25 cellular contexts compared by ENCODE assay signal in the genomic region with DNA sequence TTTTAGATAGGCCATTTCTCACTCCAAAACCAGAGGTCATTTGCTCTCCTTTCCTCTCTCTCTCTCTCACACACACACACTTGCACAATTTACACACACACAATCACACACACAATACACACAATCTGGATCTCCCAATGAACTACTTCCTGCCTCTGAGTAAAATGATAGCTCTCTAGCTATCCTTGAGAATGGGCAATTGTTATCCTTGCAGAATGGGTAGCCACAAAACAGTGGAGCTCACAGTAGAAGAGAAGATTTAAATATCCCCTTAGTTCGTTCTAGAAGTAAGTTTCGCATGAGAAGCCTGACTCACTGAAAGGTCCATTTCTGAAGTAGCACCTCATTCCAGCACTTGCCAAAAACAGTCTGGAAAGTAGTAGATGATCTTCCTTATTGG. TPM values are rescaled to one million over a fixed set of nuclear protein-coding genes. Genes with fewer than 3 reads are reported as not detected.
A peak's percentile ranks its signal among the peaks of the same experiment; 100 is the strongest.
DNase-seq lines count a peak whose midpoint lies in the region; ATAC-seq and TF ChIP-seq lines count a peak whose summit lies in the region.
"Had no signal": no experiment of that assay in that cellular context is flagged by ENCODE, and none has a peak within 500 bp of the region (broad histone marks: within the 10 kb centered on the region; RNA-seq: fewer than 3 reads in every experiment).

No MANE protein-coding gene starts in this region.

- H3K79me2 ChIP-seq in PC-9 (ENCODE audit: low read depth) (no peaks in the 10 kb centered on the region), fibroblast of lung (ENCODE audit: control insufficient read depth, insufficient read depth, low read length) (no peaks in the 10 kb centered on the region)

- no peaks in the 10 kb centered on the region for H3K27me3 ChIP-seq in PC-9 (ENCODE audit: insufficient read depth, low read depth)
- H3K27me3 ChIP-seq in fibroblast of lung (ENCODE audit: control insufficient read depth, insufficient read depth, low read length) = no peaks in the 10 kb centered on the region
- no peaks in the 10 kb centered on the region for H3K27me3 ChIP-seq in psoas muscle (ENCODE audit: insufficient read depth in 3 of 3, low read length in 2 of 3)

- H3K36me3 ChIP-seq in PC-9 (ENCODE audit: low read depth) = no peaks in the 10 kb centered on the region
- H3K36me3 ChIP-seq in fibroblast of lung (ENCODE audit: control insufficient read depth, insufficient read depth, low read length) = no peaks in the 10 kb centered on the region
- peaks cover 0 to 62% of the 10 kb centered on the region in 2 donors for H3K36me3 ChIP-seq in psoas muscle (ENCODE audit: insufficient read depth in 1 of 2, low read depth in 1 of 2)

- H2AFZ ChIP-seq in PC-9 (no peak overlapping the region), fibroblast of lung (ENCODE audit: low read length) (no peak overlapping the region)

- H3F3A ChIP-seq in PC-9 (ENCODE audit: insufficient read depth, low read depth) = peaks cover 39% of the 10 kb centered on the region

- no peaks in the 10 kb centered on the region for H3K9me2 ChIP-seq in PC-9 (ENCODE audit: insufficient read depth)

- H3K27ac ChIP-seq in 22Rv1 (peak overlapping the region; percentile 57), PC-9 (peak overlapping the region; percentile 79), fibroblast of lung (ENCODE audit: insufficient read depth, low read length) (peak overlapping the region; percentile 71), psoas muscle (peak overlapping the region; percentile 92)
- H3K27ac ChIP-seq: RWPE1, WERI-Rb-1 had no signal

- BruUV-seq in PC-9 (replicated peaks; lab: Mats Ljungman, UMichigan) = no TSS peak

- TF ChIP-seq CTCF in 22Rv1 (IDR thresholded peaks at IDR 0.05) (no peak), PC-9 (conservative IDR thresholded peaks at IDR 0.05) (no peak), fibroblast of lung (conservative IDR thresholded peaks at IDR 0.05 in 1 of 2, IDR thresholded peaks at IDR 0.05 in 1 of 2; ENCODE audit: low read depth in 1 of 2, low read length in 2 of 2) (no peak), psoas muscle (IDR thresholded peaks at IDR 0.05) (no peak)

- peaks cover 54% of the 10 kb centered on the region for H3K4me1 ChIP-seq in PC-9 (replicated peaks; ENCODE audit: insufficient read depth)
- peaks cover 16% of the 10 kb centered on the region for H3K4me1 ChIP-seq in fibroblast of lung (ENCODE audit: control insufficient read depth, extremely low read depth, insufficient read depth, low read length)
- peaks cover 86% of the 10 kb centered on the region for H3K4me1 ChIP-seq in psoas muscle

- intact Hi-C loops in PC-9 (cut with micrococcal nuclease; ENCODE audit: unreplicated experiment) (no loop called here), psoas muscle (cut with DNase I) (loop anchor here in 1 of 2 donors (10.0 kb wide), 1 partner anchor 191 kb away; a partner anchor contains a TSS)

- H3K9me3 ChIP-seq in PC-9 (ENCODE audit: insufficient read depth, low read depth) = no peaks in the 10 kb centered on the region
- no peaks in the 10 kb centered on the region for H3K9me3 ChIP-seq in fibroblast of lung (ENCODE audit: control insufficient read depth, insufficient read depth, low read depth, low read length)
- no peaks in the 10 kb centered on the region for H3K9me3 ChIP-seq in psoas muscle

- 75 to 83% (median 75%) methylated on average over 2 of the region's 2 CpGs for WGBS in psoas muscle, 3 donors

- CTCF ChIA-PET in PC-9 (lab: Charles Lee) = no interaction called here

- ATAC-seq in psoas muscle = no peak
- no peak for ATAC-seq in GM18873 (IDR thresholded peaks at IDR 0.05; ENCODE audit: low FRiP score, unreplicated experiment)
- ATAC-seq: left colon; natural killer cell treated with Interleukin-12 subunit alpha and Interleukin-12 subunit beta and Interleukin-15 and Interleukin-18, amount 100 ng/mL, for 72 hours had no signal

- POLR2A ChIA-PET in PC-9 (lab: Charles Lee; ENCODE audit: unreplicated experiment) = no interaction called here

- no peak overlapping the region; the same call in 1 of the 2 replicates for H3K4me2 ChIP-seq in PC-9
- no peak overlapping the region for H3K4me2 ChIP-seq in fibroblast of lung (ENCODE audit: extremely low read depth, insufficient read depth, low read length)

- no peaks in the 10 kb centered on the region for H4K20me1 ChIP-seq in PC-9 (ENCODE audit: insufficient read depth)
- no peaks in the 10 kb centered on the region for H4K20me1 ChIP-seq in fibroblast of lung (ENCODE audit: control insufficient read depth, extremely low read depth, insufficient read depth, low read length)

- no peak for DNase-seq in PC-9
- no peak for DNase-seq in fibroblast of lung (ENCODE audit: low read depth in 2 of 2)
- no peak for DNase-seq in psoas muscle
- no peak for DNase-seq in NCI-H2029 (lab: John Stamatoyannopoulos, UW)
- no peak for DNase-seq in hepatic stellate cell (ENCODE audit: low spot score)
- DNase-seq in kidney tubule cell (ENCODE audit: low spot score) = no peak
- DNase-seq: activated CD4-positive, alpha-beta T cell treated with anti-CD3 and anti-CD28 coated beads, Interleukin-2, amount 10 ng/mL, durations not matched to agents 7 days and 5 days; activated naive CD4-positive, alpha-beta T cell treated with anti-CD3 and anti-CD28 coated beads, Interleukin-2, amount 10 ng/mL, durations not matched to agents 7 days and 5 days; anterior cingulate cortex; C1 segment of cervical spinal cord; caudate nucleus; DMS79 treated with DMSO at 0.1 percent for 48 hours; H7; head of caudate nucleus; KG1; left colon; NCI-H69; posterior cingulate gyrus; WERI-Rb-1 had no signal

- H3K4me3 ChIP-seq in PC-9 (no peak overlapping the region), fibroblast of lung (replicated peaks in 1 of 4; ENCODE audit: control extremely low read depth in 1 of 4, insufficient read depth in 1 of 4, low read depth in 3 of 4, low read length in 4 of 4) (no peak overlapping the region), psoas muscle (no peak overlapping the region)

- H3K9ac ChIP-seq in fibroblast of lung (ENCODE audit: insufficient read depth, low read length) = no peak overlapping the region

RNA-seq across cellular contexts. Expression of a gene that starts 17.6 kb away (rescaled TPM):
- 0.68 and 1.2 TPM in 2 replicates for total RNA-seq in PC-9 (2021)
- total RNA-seq in fibroblast of lung = 0.51 and 1.5 TPM in 2 replicates
- polyA plus RNA-seq in fibroblast of lung = 0.91 and 31.0 TPM in 2 replicates
- polyA plus RNA-seq in fibroblast of lung (2012) = 0.96 and 33.9 TPM in 2 replicates
- polyA minus RNA-seq in fibroblast of lung (ENCODE audit: low replicate concordance) = 6.0 TPM in 1 of 2 replicates, not detected in the other
- 100 to 1,000 TPM in 3 of 4 donors, 10 to 100 TPM in 1; 46.2 to 219 (median 113) TPM for total RNA-seq in psoas muscle
- polyA plus RNA-seq in psoas muscle = 100 to 1,000 TPM in 1 of 3 donors, 10 to 100 TPM in 2; 54.4 to 130 (median 59.4) TPM
- total RNA-seq: activated CD4-positive, alpha-beta T cell treated with anti-CD3 and anti-CD28 coated beads, Interleukin-2, amount 10 ng/mL, durations not matched to agents 7 days and 5 days; H7; mononuclear cell; natural killer cell treated with Interleukin-12 subunit alpha and Interleukin-12 subunit beta and Interleukin-15 and Interleukin-18, amount 100 ng/mL, for 72 hours; T-helper 2 cell treated with Interferon-gamma antibody and Interleukin-4, amounts not matched to agents 100 ng/mL and 5 ng/mL, for 36 hours had no signal

Comparison
In these comparisons a context has a peak if more than half of its experiments do, and no peak if none do; other contexts are left out.
1. RNA of a gene that starts 17.6 kb away (total RNA-seq): 46.2 to 219 TPM in psoas muscle; 0.51 to 1.5 TPM in fibroblast of lung and 0.68 to 1.2 TPM in PC-9; every median in the first group is over 10 times any median in the second.
2. Peak in every context shown above with its lines, with median percentiles within 50 percentile points of each other: H3K27ac ChIP-seq.